In the genomic region with DNA sequence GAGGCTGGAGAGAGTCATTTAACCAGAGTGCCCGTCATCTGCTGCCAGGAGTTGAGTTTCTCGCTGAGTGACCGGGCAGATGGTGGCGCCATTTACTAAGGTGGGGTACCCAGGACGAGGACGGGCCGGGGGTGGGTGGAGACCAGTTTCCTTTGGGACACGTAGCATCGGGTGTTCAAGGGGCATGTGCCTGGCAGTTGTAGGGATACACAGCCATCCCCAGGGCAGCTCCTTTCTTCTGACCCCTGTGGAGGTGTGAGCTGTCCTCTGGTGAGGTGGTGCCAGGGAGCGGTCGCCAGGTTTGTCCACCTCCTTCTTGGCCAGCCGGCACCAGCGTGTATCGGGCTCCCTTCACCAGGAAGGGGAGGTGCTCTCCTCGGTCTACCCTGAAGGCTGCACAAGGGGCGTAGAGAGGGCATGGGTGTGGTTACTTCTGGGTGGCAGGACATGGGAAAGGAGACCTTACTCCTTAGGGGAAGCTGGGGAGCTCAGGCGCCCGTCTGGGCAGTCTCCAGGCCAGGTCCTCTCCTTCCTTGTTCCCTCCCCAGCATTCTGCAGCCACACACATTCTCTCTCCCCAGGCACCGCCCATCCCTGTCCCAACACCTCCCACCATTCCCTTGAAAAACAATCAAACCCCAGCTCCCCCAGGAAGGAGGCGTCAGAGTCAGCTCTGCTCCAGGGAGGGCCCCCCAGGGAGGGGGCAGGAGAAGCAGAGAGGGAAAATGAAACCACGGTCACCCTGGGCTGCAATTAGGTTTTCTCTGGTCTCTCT, we compare ENCODE assay signal across 9 cellular contexts. TPM values are rescaled to one million over a fixed set of nuclear protein-coding genes. Genes with fewer than 3 reads are reported as not detected.
DNase-seq lines count a peak whose midpoint lies in the region; ATAC-seq, FAIRE-seq and TF ChIP-seq lines count a peak whose summit lies in the region.
"Had no signal": no experiment of that assay in that cellular context is flagged by ENCODE, and none has a peak within 500 bp of the region (broad histone marks: within the 10 kb centered on the region; RNA-seq: fewer than 3 reads in every experiment).

No MANE protein-coding gene starts in this region.

- DNase-seq in DMS79 (lab: John Stamatoyannopoulos, UW) (peak; percentile 56), GM12878 (ENCODE audit: low read depth, low spot score) (no peak), hepatocyte (ENCODE audit: low spot score) (peak; percentile 92), sciatic nerve (ENCODE audit: low spot score) (peak; percentile 86), KG1 (lab: John Stamatoyannopoulos, UW) (no peak)
- DNase-seq: naive B cell had no signal

- H2AFZ ChIP-seq in GM12878 (ENCODE audit: control insufficient read depth, low read depth, low read length) (peak overlapping the region; percentile 91), hepatocyte (peak overlapping the region; percentile 96)

- H3K36me3 ChIP-seq in GM12878 (ENCODE audit: control insufficient read depth in 2 of 2, insufficient read depth in 2 of 2, low read length in 1 of 2) (no peaks in the 10 kb centered on the region), hepatocyte (replicated peaks; ENCODE audit: insufficient read depth, low read depth) (no peaks in the 10 kb centered on the region)

- SMC1A ChIA-PET in GM12878 (lab: Charles Lee; ENCODE audit: uncharacterized antibody, unreplicated experiment), result interaction anchor here (0.8 to 2.2 kb wide), 15 partner anchors 16 to 497 kb away, joined by 3 to 12 read pairs (median 5); a partner anchor contains a TSS

- intact Hi-C loops in GM12878 (cut with micrococcal nuclease; ENCODE audit: unreplicated experiment) (loop anchor here (1.0 to 5.0 kb wide), 3 partner anchors 210 to 497 kb away; no protein-coding TSS in a partner anchor), sciatic nerve (cut with DNase I) (loop anchor here (5.0 to 10.0 kb wide), 2 partner anchors 297 to 495 kb away; no protein-coding TSS in a partner anchor)

- H3K36me3 Mint-ChIP-seq in T-helper 1 cell treated with Interleukin-12 subunit alpha and Interleukin-12 subunit beta and Interleukin-4 antibody, amounts not matched to agents 30 μg/mL and 1 μg/mL, for 36 hours (ENCODE audit: low read depth), result no peaks in the 10 kb centered on the region

- H3K4me2 ChIP-seq in GM12878 (ENCODE audit: control insufficient read depth, insufficient read depth) (peak overlapping the region; percentile 100), hepatocyte (peak overlapping the region; percentile 88)

- H3K4me3 Mint-ChIP-seq in T-helper 1 cell treated with Interleukin-12 subunit alpha and Interleukin-12 subunit beta and Interleukin-4 antibody, amounts not matched to agents 30 μg/mL and 1 μg/mL, for 36 hours, result peak overlapping the region; percentile 79

- H3K27ac ChIP-seq in GM12878 (ENCODE audit: control insufficient read depth, insufficient read depth), result peak overlapping the region; percentile 52; the same call in 1 of the 2 replicates
- peak overlapping the region; percentile 95 for H3K27ac ChIP-seq in hepatocyte

- peak; percentile 92 for TF ChIP-seq RAD21 in GM12878 (IDR thresholded peaks at IDR 0.05; ENCODE audit: insufficient read depth, low read depth, low read length)

- 3% methylated on average over 21 of the region's 21 CpGs for WGBS in GM12878 (ENCODE audit: insufficient coverage, insufficient replicate concordance, low lambda C conversion rate, missing lambda C conversion rate)
- 5% methylated on average over 21 of the region's 21 CpGs for WGBS in hepatocyte (ENCODE audit: low lambda C conversion rate, missing lambda C conversion rate)

- in situ Hi-C loops in GM12878 (cut with MboI), result no loop called here

- no peak for TF ChIP-seq POLR2A in GM12878 (IDR thresholded peaks at IDR 0.05; ENCODE audit: low read depth, low read length)

- H3K4me1 Mint-ChIP-seq in T-helper 1 cell treated with Interleukin-12 subunit alpha and Interleukin-12 subunit beta and Interleukin-4 antibody, amounts not matched to agents 30 μg/mL and 1 μg/mL, for 36 hours (ENCODE audit: low read depth), result peaks cover 20% of the 10 kb centered on the region

- ATAC-seq in GM12878 (peak; percentile 70), sciatic nerve (peak; percentile 83), GM21529 (IDR thresholded peaks at IDR 0.05; ENCODE audit: unreplicated experiment) (no peak)

- H3K9me2 ChIP-seq in hepatocyte (replicated peaks; ENCODE audit: insufficient read depth), result no peaks in the 10 kb centered on the region

- no peaks in the 10 kb centered on the region for H3K27me3 ChIP-seq in GM12878 (replicated peaks in 1 of 2; ENCODE audit: control insufficient read depth in 2 of 2, insufficient read depth in 2 of 2, low read length in 1 of 2)
- H3K27me3 ChIP-seq in hepatocyte, result no peaks in the 10 kb centered on the region

- POLR2A ChIA-PET in GM12878 (lab: Charles Lee), result no interaction called here

- H3K4me1 ChIP-seq in GM12878 (ENCODE audit: control insufficient read depth, insufficient read depth, low read length) (peaks cover 17% of the 10 kb centered on the region), hepatocyte (ENCODE audit: insufficient read depth) (peaks cover 5% of the 10 kb centered on the region)

- peak; percentile 74 for FAIRE-seq in GM12878 (lab: Jason Lieb, UNC)

- no peak for TF ChIP-seq EP300 in GM12878 (IDR thresholded peaks at IDR 0.05; ENCODE audit: borderline replicate concordance in 1 of 2, control insufficient read depth in 1 of 2, low read depth in 2 of 2, low read length in 2 of 2)

- peaks cover 4% of the 10 kb centered on the region for H3K27me3 Mint-ChIP-seq in T-helper 1 cell treated with Interleukin-12 subunit alpha and Interleukin-12 subunit beta and Interleukin-4 antibody, amounts not matched to agents 30 μg/mL and 1 μg/mL, for 36 hours (ENCODE audit: low read depth)

- no peaks in the 10 kb centered on the region for H4K20me1 ChIP-seq in GM12878 (ENCODE audit: control insufficient read depth, insufficient read depth)
- no peaks in the 10 kb centered on the region for H4K20me1 ChIP-seq in hepatocyte (ENCODE audit: insufficient read depth, poor library complexity, severe bottlenecking)

- H3K9me3 Mint-ChIP-seq in T-helper 1 cell treated with Interleukin-12 subunit alpha and Interleukin-12 subunit beta and Interleukin-4 antibody, amounts not matched to agents 30 μg/mL and 1 μg/mL, for 36 hours, result peaks cover 7% of the 10 kb centered on the region

- peak overlapping the region; percentile 60; the same call in 1 of the 2 replicates for H3K9ac ChIP-seq in GM12878 (ENCODE audit: control insufficient read depth, insufficient read depth, low read length)

- H3K27ac Mint-ChIP-seq in T-helper 1 cell treated with Interleukin-12 subunit alpha and Interleukin-12 subunit beta and Interleukin-4 antibody, amounts not matched to agents 30 μg/mL and 1 μg/mL, for 36 hours, result peak overlapping the region; percentile 58

- TF ChIP-seq CTCF in LNCAP (IDR thresholded peaks at IDR 0.05) (peak; percentile 29; the same call in 1 of the 2 replicates), GM12878 (IDR thresholded peaks at IDR 0.05 in 2 of 3, conservative IDR thresholded peaks at IDR 0.05 in 1 of 3; ENCODE audit: control insufficient read depth in 2 of 3, extremely low read depth in 1 of 3, insufficient read depth in 1 of 3, low read depth in 3 of 3, low read length in 3 of 3) (peak; percentile 48 to 90 (median 54); a peak in 5 of 6 replicates), hepatocyte (IDR thresholded peaks at IDR 0.05; ENCODE audit: poor library complexity) (peak; percentile 72)

- H3K79me2 ChIP-seq in GM12878 (ENCODE audit: control insufficient read depth, insufficient read depth, low read length) (no peaks in the 10 kb centered on the region), hepatocyte (no peaks in the 10 kb centered on the region)

- no TSS peak for BruUV-seq in GM12878 (replicated peaks; lab: Mats Ljungman, UMichigan)

- H3K9me3 ChIP-seq in GM12878 (replicated peaks; ENCODE audit: control insufficient read depth, insufficient read depth, low read length), result peaks cover 1% of the 10 kb centered on the region; the same call in 1 of the 3 replicates
- no peaks in the 10 kb centered on the region for H3K9me3 ChIP-seq in hepatocyte (ENCODE audit: low read depth)

- CTCF ChIA-PET in GM12878 (lab: Yijun Ruan, JAX), result interaction anchor here (0.7 to 2.8 kb wide), 36 partner anchors 8 to 535 kb away, joined by 3 to 22 read pairs (median 4); a partner anchor contains a TSS

- RAD21 ChIA-PET in GM12878 (lab: Charles Lee; ENCODE audit: unreplicated experiment), result interaction anchor here (0.6 to 5.7 kb wide), 12 partner anchors 21 to 536 kb away, joined by 3 to 30 read pairs (median 4); a partner anchor contains a TSS

- H3K4me3 ChIP-seq in GM12878 (peak overlapping the region; percentile 76), hepatocyte (peak overlapping the region; percentile 26)

RNA-seq across cellular contexts. Expression of a gene that starts 10.3 kb away (rescaled TPM):
- not detected in 2 replicates for total RNA-seq in GM12878 (2013; cell fraction: nucleolus; rRNA removed)
- total RNA-seq in GM12878 (2014; rRNA removed), result 0.16 and 0.23 TPM in 2 replicates
- 0.31 TPM in 1 of 2 replicates, not detected in the other for total RNA-seq in GM12878 (2014; rRNA removed; fragmentation: Illumina TruSeq; extraction: Trizol)
- 0.41 TPM in 1 of 2 replicates, not detected in the other for total RNA-seq in GM12878 (2021)
- not detected for polyA plus RNA-seq in GM12878 (2011; ENCODE audit: low read depth)
- 0.19 and 0.33 TPM in 2 replicates for polyA plus RNA-seq in GM12878 (2011; rRNA removed)
- 0.18 and 0.48 TPM in 2 replicates for polyA plus RNA-seq in GM12878 (2011; cell fraction: cytosol; rRNA removed)
- 0.31 TPM in 1 of 2 replicates, not detected in the other for polyA plus RNA-seq in GM12878 (2011; cell fraction: nucleus; rRNA removed)
- not detected in 2 replicates for polyA plus RNA-seq in GM12878 (2012)
- polyA plus RNA-seq in GM12878 (2014; fragmentation: Illumina TruSeq; extraction: Trizol), result 0.15 TPM in 1 of 2 replicates, not detected in the other
- under 1 TPM in 1 of 2 experiments, not detected in 1; 0.09 TPM for polyA plus RNA-seq in GM12878 (2014; fragmentation: Nextera tagmentation; extraction: Ambion mirVana)
- 0.18 and 0.24 TPM in 2 replicates for polyA plus RNA-seq in GM12878 (2014; rRNA removed)
- not detected for polyA plus RNA-seq in GM12878 (2016; fragmentation: Nextera tagmentation; extraction: Ambion mirVana)
- not detected in 2 replicates for polyA minus RNA-seq in GM12878 (2011; rRNA and poly(A)+ RNA removed)
- not detected in 2 replicates for polyA minus RNA-seq in GM12878 (2011; cell fraction: cytosol; rRNA and poly(A)+ RNA removed)
- not detected in 2 replicates for polyA minus RNA-seq in GM12878 (2011; cell fraction: nucleus; rRNA and poly(A)+ RNA removed)
- total RNA-seq in hepatocyte, result not detected in 2 replicates
- polyA plus RNA-seq in hepatocyte, result 0.64 and 0.75 TPM in 2 replicates
- total RNA-seq in sciatic nerve, result not detected

RNA-seq across cellular contexts. Expression of a gene that starts 20.8 kb away (rescaled TPM):
- total RNA-seq in GM12878 (2013; cell fraction: nucleolus; rRNA removed), result 5.7 and 5.9 TPM in 2 replicates
- total RNA-seq in GM12878 (2014; rRNA removed) (20.7 and 26.0 TPM in 2 replicates), GM12878 (2014; rRNA removed; fragmentation: Illumina TruSeq; extraction: Trizol) (22.9 and 23.0 TPM in 2 replicates), GM12878 (2021) (16.2 and 16.9 TPM in 2 replicates), hepatocyte (19.6 and 21.0 TPM in 2 replicates), sciatic nerve (16.4 TPM)
- 4.0 TPM for polyA plus RNA-seq in GM12878 (2011; ENCODE audit: low read depth)
- polyA plus RNA-seq in GM12878 (2011; rRNA removed) (10.4 and 13.7 TPM in 2 replicates), GM12878 (2014; fragmentation: Illumina TruSeq; extraction: Trizol) (13.2 and 15.9 TPM in 2 replicates), GM12878 (2014; fragmentation: Nextera tagmentation; extraction: Ambion mirVana) (1 to 10 TPM; 4.3 to 6.7 TPM), GM12878 (2014; rRNA removed) (7.3 and 8.2 TPM in 2 replicates), GM12878 (2016; fragmentation: Nextera tagmentation; extraction: Ambion mirVana) (1 to 10 TPM; 5.7 to 6.4 TPM), hepatocyte (2.7 and 3.1 TPM in 2 replicates)
- 6.3 and 7.1 TPM in 2 replicates for polyA plus RNA-seq in GM12878 (2011; cell fraction: cytosol; rRNA removed)
- 3.8 TPM in 2 replicates for polyA plus RNA-seq in GM12878 (2011; cell fraction: nucleus; rRNA removed)
- 4.3 and 5.8 TPM in 2 replicates for polyA plus RNA-seq in GM12878 (2012)
- polyA minus RNA-seq in GM12878 (2011; rRNA and poly(A)+ RNA removed), result 21.0 and 22.7 TPM in 2 replicates
- 9.1 and 10.6 TPM in 2 replicates for polyA minus RNA-seq in GM12878 (2011; cell fraction: cytosol; rRNA and poly(A)+ RNA removed)
- polyA minus RNA-seq in GM12878 (2011; cell fraction: nucleus; rRNA and poly(A)+ RNA removed), result 4.7 and 5.6 TPM in 2 replicates

Comparison
In these comparisons a context has a peak if more than half of its experiments do, and no peak if none do; other contexts are left out.
1. DNase-seq: peak in DMS79 (single experiment), hepatocyte (single experiment) and sciatic nerve (single experiment); none in GM12878 (single experiment) and KG1 (single experiment).
2. Peak in every context shown above with its lines, with median percentiles within 50 percentile points of each other: CTCF ChIP-seq.